8 cellular contexts compared by ENCODE assay signal in the genomic region with DNA sequence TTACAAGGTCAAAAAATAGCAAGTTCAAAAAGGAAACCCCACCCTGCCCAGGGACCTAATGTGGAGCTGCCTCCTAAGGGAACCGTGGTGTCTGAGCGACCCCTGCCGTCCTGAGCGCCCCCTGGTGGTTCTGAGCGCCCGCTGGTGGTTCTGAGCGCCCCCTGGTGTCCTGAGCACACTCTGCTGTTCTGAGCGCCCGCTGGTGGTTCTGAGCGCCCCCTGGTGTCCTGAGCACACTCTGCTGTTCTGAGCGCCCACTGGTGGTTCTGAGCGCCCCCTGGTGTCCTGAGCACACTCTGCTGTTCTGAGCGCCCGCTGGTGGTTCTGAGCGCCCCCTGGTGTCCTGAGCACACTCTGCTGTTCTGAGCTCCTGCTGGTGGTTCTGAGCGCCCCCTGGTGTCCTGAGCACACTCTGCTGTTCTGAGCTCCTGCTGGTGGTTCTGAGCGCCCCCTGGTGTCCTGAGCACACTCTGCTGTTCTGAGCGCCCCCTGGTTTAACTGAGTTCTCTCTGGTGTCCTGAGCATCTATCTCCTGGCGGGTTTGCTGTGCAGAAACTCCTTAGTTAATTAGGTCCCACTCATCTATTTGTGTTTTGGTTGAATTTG.
DNase-seq lines count a peak whose midpoint lies in the region; ATAC-seq and TF ChIP-seq lines count a peak whose summit lies in the region.
"Not testable (repeated sequence)": the region's sequence is repeated elsewhere in the genome, so short reads cannot be mapped to it uniquely, and the experiment has no call there.

No MANE protein-coding gene starts in this region.

- H3K4me1 Mint-ChIP-seq in CD4-positive, alpha-beta memory T cell, result peaks cover 9 to 21% (median 14%) of the 10 kb centered on the region in 4 donors
- H3K4me1 Mint-ChIP-seq in activated T-cell treated with anti-CD3 and anti-CD28 coated beads, Interleukin-2, amount 50 U/mL, for 72 hours (ENCODE audit: low read depth), result peaks cover 21% of the 10 kb centered on the region
- peaks cover 8 to 14% of the 10 kb centered on the region in 2 donors for H3K4me1 Mint-ChIP-seq in natural killer cell treated with Interleukin-12 subunit alpha and Interleukin-12 subunit beta and Interleukin-15 and Interleukin-18, amount 100 ng/mL, for 72 hours (ENCODE audit: low read depth in 2 of 2)

- not testable (repeated sequence) for H3K27me3 ChIP-seq in CD4-positive, alpha-beta memory T cell (ENCODE audit: insufficient read depth, low read length); KMS-11 (ENCODE audit: insufficient read depth, low read depth)

- not testable (repeated sequence) for H3K79me2 ChIP-seq in KMS-11 (ENCODE audit: insufficient read depth, low read depth)

- H3K4me3 Mint-ChIP-seq in CD4-positive, alpha-beta memory T cell; activated T-cell treated with anti-CD3 and anti-CD28 coated beads, Interleukin-2, amount 50 U/mL, for 72 hours; natural killer cell treated with Interleukin-12 subunit alpha and Interleukin-12 subunit beta and Interleukin-15 and Interleukin-18, amount 100 ng/mL, for 72 hours: not testable (repeated sequence)

- peak overlapping the region in 4 of 7 donors; percentile 58 to 81 (median 74) for H3K27ac Mint-ChIP-seq in CD4-positive, alpha-beta memory T cell
- H3K27ac Mint-ChIP-seq in activated T-cell treated with anti-CD3 and anti-CD28 coated beads, Interleukin-2, amount 50 U/mL, for 72 hours; natural killer cell treated with Interleukin-12 subunit alpha and Interleukin-12 subunit beta and Interleukin-15 and Interleukin-18, amount 100 ng/mL, for 72 hours: not testable (repeated sequence)

- CTCF ChIA-PET in CD4-positive, alpha-beta memory T cell (lab: Charles Lee; ENCODE audit: partially characterized antibody), result interaction anchor here (1.3 to 5.9 kb wide), 2 partner anchors 11 to 43 kb away, joined by 3 to 23 read pairs; no protein-coding TSS in a partner anchor

- not testable (repeated sequence) for H4K20me1 ChIP-seq in KMS-11 (ENCODE audit: insufficient read depth)

- peak; percentile 97 for TF ChIP-seq CTCF in KMS-11 (conservative IDR thresholded peaks at IDR 0.05; ENCODE audit: low read depth, low read length)

- not testable (repeated sequence) for H3K4me1 ChIP-seq in CD4-positive, alpha-beta memory T cell (ENCODE audit: insufficient read depth, low read length); KMS-11 (ENCODE audit: low read depth, poor library complexity, severe bottlenecking)

- H3K4me3 ChIP-seq in CD4-positive, alpha-beta memory T cell (ENCODE audit: low read length in 2 of 2); KMS-11 (IDR thresholded peaks at IDR 0.05; ENCODE audit: insufficient read depth, low read depth, low read length): not testable (repeated sequence)

- peak; percentile 64 for ATAC-seq in GM21381 (IDR thresholded peaks at IDR 0.05; ENCODE audit: unreplicated experiment)
- peak; percentile 72 to 79 for ATAC-seq in activated T-cell treated with anti-CD3 and anti-CD28 coated beads, Interleukin-2, amount 50 U/mL, for 72 hours (replicated peaks in 1 of 2)
- peak; percentile 70 to 73 for ATAC-seq in natural killer cell treated with Interleukin-12 subunit alpha and Interleukin-12 subunit beta and Interleukin-15 and Interleukin-18, amount 100 ng/mL, for 72 hours

- not testable (repeated sequence) for H3K9me3 Mint-ChIP-seq in CD4-positive, alpha-beta memory T cell; activated T-cell treated with anti-CD3 and anti-CD28 coated beads, Interleukin-2, amount 50 U/mL, for 72 hours; natural killer cell treated with Interleukin-12 subunit alpha and Interleukin-12 subunit beta and Interleukin-15 and Interleukin-18, amount 100 ng/mL, for 72 hours

- DNase-seq in CD4-positive, alpha-beta memory T cell, result peak; percentile 52 to 69 (median 61)
- DNase-seq in UCSD-AML1 (lab: John Stamatoyannopoulos, UW; ENCODE audit: unreplicated experiment), result peak; percentile 45
- peak; percentile 85 to 91 for DNase-seq in activated T-cell treated with anti-CD3 and anti-CD28 coated beads, Interleukin-2, amount 50 U/mL, for 72 hours
- DNase-seq in effector CD8-positive, alpha-beta T cell (lab: John Stamatoyannopoulos, UW), result peak; percentile 45
- DNase-seq in natural killer cell treated with Interleukin-12 subunit alpha and Interleukin-12 subunit beta and Interleukin-15 and Interleukin-18, amount 100 ng/mL, for 72 hours (ENCODE audit: low spot score), result peak; percentile 82
- DNase-seq in stimulated activated CD8-positive, alpha-beta memory T cell treated with anti-CD3 and anti-CD28 coated beads, Interleukin-2, amount 100 ng/mL, for 1 hour (ENCODE audit: low read depth in 2 of 2), result peak; percentile 12 to 13

- POLR2A ChIA-PET in CD4-positive, alpha-beta memory T cell (lab: Charles Lee; ENCODE audit: partially characterized antibody), result not testable (repeated sequence)

- H3K27ac ChIP-seq in CD4-positive, alpha-beta memory T cell (ENCODE audit: low read depth, low read length); KMS-11: not testable (repeated sequence)

- H3K9ac ChIP-seq in KMS-11, result not testable (repeated sequence)

- not testable (repeated sequence) for H3K27me3 Mint-ChIP-seq in CD4-positive, alpha-beta memory T cell; natural killer cell treated with Interleukin-12 subunit alpha and Interleukin-12 subunit beta and Interleukin-15 and Interleukin-18, amount 100 ng/mL, for 72 hours
- peaks cover 15% of the 10 kb centered on the region for H3K27me3 Mint-ChIP-seq in activated T-cell treated with anti-CD3 and anti-CD28 coated beads, Interleukin-2, amount 50 U/mL, for 72 hours (ENCODE audit: low read depth)

- not testable (repeated sequence) for H2AFZ ChIP-seq in KMS-11 (ENCODE audit: low read depth)

- not testable (repeated sequence) for H3K36me3 ChIP-seq in CD4-positive, alpha-beta memory T cell (ENCODE audit: insufficient read depth, low read length); KMS-11 (ENCODE audit: insufficient read depth)

- not testable (repeated sequence) for H3K9me3 ChIP-seq in CD4-positive, alpha-beta memory T cell (ENCODE audit: control insufficient read depth in 1 of 2, low read length in 2 of 2)

- H3K4me2 ChIP-seq in KMS-11, result not testable (repeated sequence)

- intact Hi-C loops in CD4-positive, alpha-beta memory T cell (cut with micrococcal nuclease), result loop anchor here (2.0 to 5.0 kb wide), 2 partner anchors 58 to 103 kb away; no protein-coding TSS in a partner anchor

- not testable (repeated sequence) for H3K36me3 Mint-ChIP-seq in CD4-positive, alpha-beta memory T cell; activated T-cell treated with anti-CD3 and anti-CD28 coated beads, Interleukin-2, amount 50 U/mL, for 72 hours (ENCODE audit: insufficient read depth in 2 of 2); natural killer cell treated with Interleukin-12 subunit alpha and Interleukin-12 subunit beta and Interleukin-15 and Interleukin-18, amount 100 ng/mL, for 72 hours

Comparison
In these comparisons a context has a peak if more than half of its experiments do, and no peak if none do; other contexts are left out.
1. DNase-seq: peak in every context shown above with its lines; median percentile 88 in activated T-cell treated with anti-CD3 and anti-CD28 coated beads, Interleukin-2, amount 50 U/mL, for 72 hours; 82 in natural killer cell treated with Interleukin-12 subunit alpha and Interleukin-12 subunit beta and Interleukin-15 and Interleukin-18, amount 100 ng/mL, for 72 hours; 61 in CD4-positive, alpha-beta memory T cell; 45 in UCSD-AML1; 45 in effector CD8-positive, alpha-beta T cell; 12 in stimulated activated CD8-positive, alpha-beta memory T cell treated with anti-CD3 and anti-CD28 coated beads, Interleukin-2, amount 100 ng/mL, for 1 hour.